9 cellular contexts compared by ENCODE assay signal in the genomic region with DNA sequence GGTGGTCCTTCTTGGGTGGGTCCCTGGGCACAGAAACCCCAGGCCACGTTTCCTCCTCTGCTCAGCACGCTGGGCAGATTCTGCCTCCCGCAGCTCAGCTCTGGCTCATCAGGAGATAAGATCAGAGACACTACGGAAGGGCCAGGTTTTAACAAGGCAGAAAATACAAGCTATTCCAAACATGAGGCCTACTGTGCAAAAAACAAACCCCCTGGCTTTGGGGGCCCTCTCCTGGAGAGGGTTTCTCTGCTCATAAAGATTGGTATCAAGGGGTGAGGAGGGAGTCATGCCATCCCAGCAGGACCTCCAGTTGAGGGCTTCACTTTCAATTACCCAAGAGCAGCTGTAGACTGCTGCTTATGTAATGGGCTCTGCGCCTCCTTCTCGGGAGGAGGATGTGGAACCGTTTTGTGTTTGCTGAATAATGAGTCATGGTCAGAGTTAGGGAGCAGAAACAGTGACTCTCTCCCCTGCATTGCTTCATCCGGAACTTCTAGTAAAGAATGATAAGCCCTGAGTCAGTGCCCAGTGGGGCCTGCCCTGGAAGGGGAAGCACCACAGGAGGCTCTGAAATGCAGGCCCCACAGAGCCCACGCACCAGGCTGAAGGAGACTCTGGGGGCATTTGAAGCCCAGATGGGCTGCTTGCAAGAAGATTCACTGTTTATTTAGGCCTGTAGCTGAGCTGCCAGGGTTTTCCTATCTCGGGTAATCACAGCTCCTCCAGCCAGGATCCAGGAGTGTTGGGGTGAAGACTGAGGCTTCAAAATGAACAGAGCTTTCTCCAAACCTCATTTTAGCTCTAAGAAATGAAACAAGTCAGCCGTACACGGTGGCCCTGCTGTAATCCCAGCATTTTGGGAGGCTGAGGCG.
DNase-seq lines count a peak whose midpoint lies in the region; ATAC-seq and TF ChIP-seq lines count a peak whose summit lies in the region.
"Had no signal": no experiment of that assay in that cellular context is flagged by ENCODE, and none has a peak within 500 bp of the region (broad histone marks: within the 10 kb centered on the region; RNA-seq: fewer than 3 reads in every experiment).

No MANE protein-coding gene starts in this region.

- no peaks in the 10 kb centered on the region for H3K27me3 ChIP-seq in IMR-90 (ENCODE audit: control insufficient read depth, insufficient read depth, low read length)
- no peaks in the 10 kb centered on the region for H3K27me3 ChIP-seq in testis

- peak overlapping the region; percentile 86 for H3K4ac ChIP-seq in IMR-90 (ENCODE audit: low read depth, low read length)

- peak overlapping the region; percentile 5 to 71; a peak in 3 of 4 replicates for H4K8ac ChIP-seq in IMR-90 (ENCODE audit: low read depth in 2 of 2, low read length in 2 of 2)

- no peaks in the 10 kb centered on the region for H3K36me3 Mint-ChIP-seq in activated CD4-positive, alpha-beta T cell treated with anti-CD3 and anti-CD28 coated beads, Interleukin-2, amount 10 ng/mL, durations not matched to agents 24 days and 14 days (ENCODE audit: low read depth)
- no peaks in the 10 kb centered on the region for H3K36me3 Mint-ChIP-seq in nephron (ENCODE audit: low read depth)
- H3K36me3 Mint-ChIP-seq: immature natural killer cell had no signal

- DNase-seq in GM12865 (ENCODE audit: low read depth) (peak; percentile 91), IMR-90 (peak; percentile 100), fibroblast of mammary gland (ENCODE audit: low read depth) (peak; percentile 99), testis (peak; percentile 86), DMS114 treated with DMSO at 0.1 percent for 48 hours (lab: John Stamatoyannopoulos, UW; ENCODE audit: unreplicated experiment) (no peak)
- DNase-seq in activated CD4-positive, alpha-beta T cell treated with anti-CD3 and anti-CD28 coated beads, Interleukin-2, amount 10 ng/mL, durations not matched to agents 24 days and 14 days = peak; percentile 75

- no peak; the same call in 1 of the 2 replicates for TF ChIP-seq POLR2A in IMR-90 (IDR thresholded peaks at IDR 0.05; ENCODE audit: low read depth, low read length)
- no peak for TF ChIP-seq POLR2A in testis (IDR thresholded peaks at IDR 0.05)

- peak overlapping the region; percentile 46 for H3K18ac ChIP-seq in IMR-90 (ENCODE audit: low read depth, low read length)

- POLR2A ChIA-PET in IMR-90 (lab: Charles Lee; ENCODE audit: unreplicated experiment) = interaction anchor here (0.6 kb wide), 1 partner anchor 900 kb away, joined by 3 read pairs; no protein-coding TSS in a partner anchor

- peak overlapping the region; percentile 64 for H2BK20ac ChIP-seq in IMR-90 (ENCODE audit: low read depth, low read length)

- in situ Hi-C loops in IMR-90 (cut with MboI; ENCODE audit: low sequenced_read_pairs) = no loop called here

- peaks cover 12% of the 10 kb centered on the region for H3K9me1 ChIP-seq in IMR-90 (ENCODE audit: insufficient read depth, low read length)

- H3K27me3 Mint-ChIP-seq in activated CD4-positive, alpha-beta T cell treated with anti-CD3 and anti-CD28 coated beads, Interleukin-2, amount 10 ng/mL, durations not matched to agents 24 days and 14 days = peaks cover 9% of the 10 kb centered on the region
- H3K27me3 Mint-ChIP-seq in nephron (ENCODE audit: low read depth) = peaks cover 7% of the 10 kb centered on the region

- H3K14ac ChIP-seq in IMR-90 (replicated peaks; ENCODE audit: low read depth, low read length) = peak overlapping the region; percentile 84

- intact Hi-C loops in IMR-90 (cut with micrococcal nuclease) (loop anchor here (1.0 to 2.0 kb wide), 3 partner anchors 64 to 153 kb away; no protein-coding TSS in a partner anchor), testis (cut with DNase I; ENCODE audit: low total_unique reads) (no loop called here)
- intact Hi-C loops in activated CD4-positive, alpha-beta T cell treated with anti-CD3 and anti-CD28 coated beads, Interleukin-2, amount 10 ng/mL, durations not matched to agents 24 days and 14 days (cut with micrococcal nuclease) = loop anchor here (1.0 to 10.0 kb wide), 3 partner anchors 25 to 150 kb away; a partner anchor contains a TSS

- peak; percentile 31; the same call in 1 of the 2 replicates for TF ChIP-seq RAD21 in IMR-90 (IDR thresholded peaks at IDR 0.05; ENCODE audit: low read length)

- peak overlapping the region; percentile 70 for H3K27ac Mint-ChIP-seq in activated CD4-positive, alpha-beta T cell treated with anti-CD3 and anti-CD28 coated beads, Interleukin-2, amount 10 ng/mL, durations not matched to agents 24 days and 14 days
- H3K27ac Mint-ChIP-seq in nephron = peak overlapping the region; percentile 77 to 90 (median 88)
- H3K27ac Mint-ChIP-seq: immature natural killer cell had no signal

- H2AFZ ChIP-seq in IMR-90 (replicated peaks; ENCODE audit: low read length, poor library complexity) = peak overlapping the region; percentile 82

- peaks cover 19% of the 10 kb centered on the region for H3K4me1 Mint-ChIP-seq in activated CD4-positive, alpha-beta T cell treated with anti-CD3 and anti-CD28 coated beads, Interleukin-2, amount 10 ng/mL, durations not matched to agents 24 days and 14 days
- peaks cover 54% of the 10 kb centered on the region for H3K4me1 Mint-ChIP-seq in nephron

- H3K4me2 ChIP-seq in IMR-90 (ENCODE audit: low read depth, low read length) = peak overlapping the region; percentile 47; the same call in 1 of the 2 replicates

- H3K36me3 ChIP-seq in IMR-90 (ENCODE audit: control insufficient read depth, insufficient read depth, low read length) (no peaks in the 10 kb centered on the region), testis (ENCODE audit: low read depth, missing control alignments) (no peaks in the 10 kb centered on the region)

- H3K4me3 Mint-ChIP-seq in activated CD4-positive, alpha-beta T cell treated with anti-CD3 and anti-CD28 coated beads, Interleukin-2, amount 10 ng/mL, durations not matched to agents 24 days and 14 days = no peak overlapping the region
- peak overlapping the region in 1 of 3 experiments; percentile 6 for H3K4me3 Mint-ChIP-seq in nephron
- H3K4me3 Mint-ChIP-seq: immature natural killer cell had no signal

- 0 out of 2 replicates have a peak overlapping the region, but pooled peaks have one; percentile 16 for H3K56ac ChIP-seq in IMR-90 (ENCODE audit: extremely low read depth, insufficient read depth, low read length)

- peak overlapping the region; percentile 65 for H4K5ac ChIP-seq in IMR-90 (ENCODE audit: low read depth, low read length)

- H3K9ac ChIP-seq in IMR-90 (ENCODE audit: low read depth, low read length) = peak overlapping the region; percentile 23

- H4K91ac ChIP-seq in IMR-90 (ENCODE audit: insufficient read depth, low read depth, low read length) = peak overlapping the region; percentile 49

- no peak for TF ChIP-seq CTCF in GM12865 (IDR thresholded peaks at IDR 0.05; ENCODE audit: insufficient read depth, low read depth, low read length, missing control alignments)
- TF ChIP-seq CTCF in IMR-90 (conservative IDR thresholded peaks at IDR 0.05; ENCODE audit: low read depth, low read length) = 0 out of 2 replicates have a peak, but pooled peaks have one; percentile 16
- TF ChIP-seq CTCF in fibroblast of mammary gland (conservative IDR thresholded peaks at IDR 0.05; ENCODE audit: control insufficient read depth, insufficient read depth, low read depth, low read length) = peak; percentile 3
- no peak for TF ChIP-seq CTCF in nephron (IDR thresholded peaks at IDR 0.05; ENCODE audit: unreplicated experiment in 3 of 3)
- no peak for TF ChIP-seq CTCF in testis (IDR thresholded peaks at IDR 0.05)

- peak overlapping the region; percentile 75 for H3K23ac ChIP-seq in IMR-90 (ENCODE audit: low read depth, low read length)

- 16% methylated on average over 4 of the region's 13 CpGs; no CpG with 5 or more reads in 1 of the 2 experiments for WGBS in IMR-90 (ENCODE audit: extremely low coverage in 2 of 2, insufficient read length in 1 of 2), 2 experiments
- 38 to 40% methylated on average over 13 of the region's 13 CpGs for WGBS in testis, 2 donors

- CTCF ChIA-PET in IMR-90 (lab: Yijun Ruan, JAX) = interaction anchor here (1.6 kb wide), 1 partner anchor 81 kb away, joined by 3 read pairs; no protein-coding TSS in a partner anchor

- H3K4me1 ChIP-seq in IMR-90 (ENCODE audit: control insufficient read depth, insufficient read depth, low read length) (peaks cover 18% of the 10 kb centered on the region), testis (peaks cover 55% of the 10 kb centered on the region)

- H3K27ac ChIP-seq in IMR-90 (ENCODE audit: insufficient read depth, low read length) (peak overlapping the region; percentile 80), testis (peak overlapping the region; percentile 61 to 78)

- peak overlapping the region; percentile 44 for H2AK5ac ChIP-seq in IMR-90 (ENCODE audit: low read depth, low read length)

- BruUV-seq in IMR-90 (replicated peaks; lab: Mats Ljungman, UMichigan) = no TSS peak

- no peaks in the 10 kb centered on the region for H3K9me3 ChIP-seq in IMR-90 (ENCODE audit: control insufficient read depth, insufficient read depth, low read length)
- no peaks in the 10 kb centered on the region for H3K9me3 ChIP-seq in testis

- dilution Hi-C loops in IMR-90 (cut with HindIII; ENCODE audit: low sequenced_read_pairs, unreplicated experiment) = no loop called here

- H3K9me3 Mint-ChIP-seq in activated CD4-positive, alpha-beta T cell treated with anti-CD3 and anti-CD28 coated beads, Interleukin-2, amount 10 ng/mL, durations not matched to agents 24 days and 14 days = peaks cover 3% of the 10 kb centered on the region
- no peaks in the 10 kb centered on the region for H3K9me3 Mint-ChIP-seq in nephron

- H2AK9ac ChIP-seq in IMR-90 (replicated peaks; ENCODE audit: low read depth, low read length, poor library complexity) = peak overlapping the region; percentile 57

- H4K20me1 ChIP-seq in IMR-90 (ENCODE audit: insufficient read depth, low read length) = no peaks in the 10 kb centered on the region

- peak overlapping the region; percentile 39; the same call in 2 of the 3 replicates for H2BK15ac ChIP-seq in IMR-90 (ENCODE audit: low read depth, low read length)

- H2BK5ac ChIP-seq in IMR-90 (ENCODE audit: low read depth, low read length, poor library complexity, severe bottlenecking) = peak overlapping the region; percentile 73

- H3K4me3 ChIP-seq in GM12865 (ENCODE audit: low read depth, low read length) = no peak overlapping the region
- no peak overlapping the region for H3K4me3 ChIP-seq in IMR-90 (ENCODE audit: insufficient read depth, low read depth, low read length)
- H3K4me3 ChIP-seq in fibroblast of mammary gland (ENCODE audit: control insufficient read depth, low read depth, low read length) = no peak overlapping the region
- no peak overlapping the region for H3K4me3 ChIP-seq in testis

- H3K79me1 ChIP-seq in IMR-90 (ENCODE audit: low read depth in 1 of 2, low read length in 2 of 2) = no peaks in the 10 kb centered on the region

- ATAC-seq in GM21825 (IDR thresholded peaks at IDR 0.05; ENCODE audit: unreplicated experiment) (peak; percentile 96), IMR-90 (ENCODE audit: low read depth) (peak; percentile 96)

- H2BK120ac ChIP-seq in IMR-90 (ENCODE audit: low read depth, low read length) = peak overlapping the region; percentile 85

TF ChIP-seq in IMR-90, 13 proteins besides CTCF, POLR2A, EP300 and RAD21 (continues in another document):
- TF ChIP-seq SMC3 (IDR thresholded peaks at IDR 0.05; ENCODE audit: low read depth, low read length) = peak; percentile 19; the same call in 1 of the 2 replicates
- TF ChIP-seq NFE2L2 (IDR thresholded peaks at IDR 0.05; ENCODE audit: low read depth, low read length) = peak; percentile 68; the same call in 1 of the 2 replicates
- TF ChIP-seq CHD1 (IDR thresholded peaks at IDR 0.05; ENCODE audit: low read depth, low read length) = no peak

Comparison
In these comparisons a context has a peak if more than half of its experiments do, and no peak if none do; other contexts are left out.
1. CTCF ChIP-seq: peak in IMR-90 (single experiment) and fibroblast of mammary gland (single experiment); none in GM12865 (single experiment), nephron (0 of 3) and testis (0 of 3).